ENCODE assay signal across 17 cellular contexts in the genomic region with DNA sequence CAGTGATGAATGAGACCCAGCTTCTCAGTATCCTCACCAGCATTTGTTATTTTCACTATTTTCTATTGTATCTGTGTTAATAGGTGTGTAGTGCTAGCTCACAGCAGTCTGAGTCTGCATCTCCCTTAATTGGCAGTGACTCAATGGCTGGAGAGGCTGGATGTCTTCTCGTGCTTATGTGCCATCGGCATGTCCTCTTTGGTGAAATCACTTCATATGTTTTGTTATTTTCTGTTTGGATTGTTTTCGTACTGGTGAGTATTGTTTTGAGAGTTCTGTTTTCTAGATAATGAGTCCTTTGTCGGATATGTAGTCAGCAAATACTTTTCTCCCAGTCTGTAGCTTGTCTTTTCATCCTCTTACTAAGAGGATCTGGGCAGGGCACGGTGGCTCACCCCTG.
"Had no signal": no experiment of that assay in that cellular context is flagged by ENCODE, and none has a peak within 500 bp of the region (broad histone marks: within the 10 kb centered on the region; RNA-seq: fewer than 3 reads in every experiment).

No MANE protein-coding gene starts in this region.

- H3K27ac ChIP-seq: lower lobe of right lung, neutrophil, prostate gland, right lobe of liver, SK-N-MC, suprapubic skin, upper lobe of right lung had no signal

- ATAC-seq: lower lobe of right lung; naive thymus-derived CD4-positive, alpha-beta T cell; right lobe of liver; upper lobe of right lung had no signal

- H3K27me3 Mint-ChIP-seq: activated naive CD4-positive, alpha-beta T cell treated with anti-CD3 and anti-CD28 coated beads, Interleukin-2, amount 50 U/mL, for 24 hours; naive thymus-derived CD4-positive, alpha-beta T cell had no signal

- H3K4me3 ChIP-seq: lower lobe of right lung, prostate gland, right lobe of liver, SK-N-MC, suprapubic skin, upper lobe of right lung had no signal

- DNase-seq: activated CD4-positive, alpha-beta T cell treated with anti-CD3 and anti-CD28 coated beads, Interleukin-2, amount 50 U/mL, for 4 hours; activated effector memory CD4-positive, alpha-beta T cell treated with Interleukin-2 at 50 U/mL for 16 hours; activated T-cell treated with anti-CD3 and anti-CD28 coated beads, Interleukin-2, amount 50 U/mL, for 1 hour; amygdala; cortex of kidney; glutamatergic neuron; lower lobe of right lung; naive thymus-derived CD4-positive, alpha-beta T cell; right lobe of liver; stimulated activated naive CD4-positive, alpha-beta T cell treated with Interleukin-2 at 50 U/mL for 16 hours; T-helper 1 cell; upper lobe of right lung had no signal

- H3K9me3 Mint-ChIP-seq: activated naive CD4-positive, alpha-beta T cell treated with anti-CD3 and anti-CD28 coated beads, Interleukin-2, amount 50 U/mL, for 24 hours had no signal

- H3K4me1 ChIP-seq: right lobe of liver had no signal

- H3K36me3 ChIP-seq: lower lobe of right lung, neutrophil, prostate gland, right lobe of liver, suprapubic skin, upper lobe of right lung had no signal

- H3K27me3 ChIP-seq: neutrophil, right lobe of liver, suprapubic skin, upper lobe of right lung had no signal

- H3K4me3 Mint-ChIP-seq: activated naive CD4-positive, alpha-beta T cell treated with anti-CD3 and anti-CD28 coated beads, Interleukin-2, amount 50 U/mL, for 24 hours; naive thymus-derived CD4-positive, alpha-beta T cell had no signal

- H3K9me3 ChIP-seq: lower lobe of right lung, neutrophil, prostate gland, right lobe of liver, suprapubic skin, upper lobe of right lung had no signal

- H3K27ac Mint-ChIP-seq: activated naive CD4-positive, alpha-beta T cell treated with anti-CD3 and anti-CD28 coated beads, Interleukin-2, amount 50 U/mL, for 24 hours had no signal
